In genomic region chr22:17483670-17484372, GRCh38 we compare ENCODE assay signal across 16 cellular contexts.
DNase-seq lines count a peak whose midpoint lies in the region; ATAC-seq and TF ChIP-seq lines count a peak whose summit lies in the region.
"Had no signal": no experiment of that assay in that cellular context is flagged by ENCODE, and none has a peak within 500 bp of the region (broad histone marks: within the 10 kb centered on the region; RNA-seq: fewer than 3 reads in every experiment).

No MANE protein-coding gene starts in this region.

- no peak overlapping the region for H3K4me3 ChIP-seq in heart left ventricle
- H3K4me3 ChIP-seq in neuronal stem cell (ENCODE audit: low read length in 2 of 2), result no peak overlapping the region
- H3K4me3 ChIP-seq: GM23338, PC-9, skin epidermis, upper lobe of left lung had no signal

- H3K14ac ChIP-seq in neuronal stem cell (ENCODE audit: low read length), result no peak overlapping the region

- H2BK120ac ChIP-seq in neuronal stem cell (ENCODE audit: low read depth, low read length), result no peak overlapping the region

- H2AK5ac ChIP-seq in neuronal stem cell (ENCODE audit: low read depth, low read length), result no peak overlapping the region

- ATAC-seq in GM18861 (IDR thresholded peaks at IDR 0.05; ENCODE audit: unreplicated experiment) (peak; percentile 46), heart left ventricle (peak; percentile 84 to 95 (median 89))
- ATAC-seq: activated CD8-positive, alpha-beta memory T cell treated with anti-CD3 and anti-CD28 coated beads, Interleukin-2, amount 10 ng/mL, durations not matched to agents 7 days and 5 days; GM23338; WTC11 had no signal

- H3K9me3 ChIP-seq in heart left ventricle (no peaks in the 10 kb centered on the region), neuronal stem cell (replicated peaks in 1 of 2; ENCODE audit: control insufficient read depth in 2 of 2, insufficient read depth in 1 of 2, low read depth in 1 of 2, low read length in 2 of 2) (peaks cover 0 to 2% of the 10 kb centered on the region in 2 donors)
- H3K9me3 ChIP-seq: upper lobe of left lung had no signal

- no peak overlapping the region for H2BK12ac ChIP-seq in neuronal stem cell (ENCODE audit: low read length)

- peaks cover 3% of the 10 kb centered on the region for H3K79me1 ChIP-seq in neuronal stem cell (ENCODE audit: low read depth, low read length)

- H3K4me1 ChIP-seq in heart left ventricle (peaks cover 0 to 21% (median 4%) of the 10 kb centered on the region in 12 donors), neuronal stem cell (ENCODE audit: control insufficient read depth in 2 of 2, insufficient read depth in 1 of 2, low read depth in 1 of 2, low read length in 2 of 2) (no peaks in the 10 kb centered on the region)
- H3K4me1 ChIP-seq: upper lobe of left lung had no signal

- TF ChIP-seq CTCF in heart left ventricle (IDR thresholded peaks at IDR 0.05), result no peak

- no peak overlapping the region for H2BK15ac ChIP-seq in neuronal stem cell (ENCODE audit: low read length)

- intact Hi-C loops in heart left ventricle (cut with DNase I), result no loop called here

- no peak overlapping the region for H3K23ac ChIP-seq in neuronal stem cell (ENCODE audit: low read depth, low read length, poor library complexity)

- H2BK5ac ChIP-seq in neuronal stem cell (ENCODE audit: low read length), result no peak overlapping the region

- H3K18ac ChIP-seq in neuronal stem cell (ENCODE audit: low read length), result no peak overlapping the region

- no peak for TF ChIP-seq POLR2A in heart left ventricle (IDR thresholded peaks at IDR 0.05)

- H3K36me3 ChIP-seq in heart left ventricle, result no peaks in the 10 kb centered on the region
- H3K36me3 ChIP-seq in neuronal stem cell (replicated peaks in 1 of 2; ENCODE audit: control insufficient read depth in 2 of 2, insufficient read depth in 2 of 2, low read length in 2 of 2), result peaks cover 13 to 73% of the 10 kb centered on the region in 2 donors
- H3K36me3 ChIP-seq: upper lobe of left lung had no signal

- H3K27ac ChIP-seq in heart left ventricle, result peak overlapping the region in 10 of 12 donors; percentile 24 to 73 (median 55)
- no peak overlapping the region for H3K27ac ChIP-seq in neuronal stem cell (replicated peaks; ENCODE audit: low read length)
- H3K27ac ChIP-seq: PC-9, skin epidermis, upper lobe of left lung had no signal

- no peak overlapping the region for H4K91ac ChIP-seq in neuronal stem cell (ENCODE audit: low read depth, low read length, poor library complexity)

- no peak overlapping the region for H3K9ac ChIP-seq in neuronal stem cell (ENCODE audit: low read depth, low read length, poor library complexity)

- no peak overlapping the region for H3K4me2 ChIP-seq in neuronal stem cell (ENCODE audit: insufficient read depth, low read length, poor library complexity, severe bottlenecking)
- H3K4me2 ChIP-seq: GM23338, PC-9 had no signal

- DNase-seq in NAMALWA (ENCODE audit: low spot score), result peak; percentile 26
- DNase-seq in heart left ventricle, result peak in 1 of 5 donors; percentile 43
- peak; percentile 57 for DNase-seq in renal cortical epithelial cell (ENCODE audit: low read depth)
- DNase-seq in middle frontal gyrus (ENCODE audit: extremely low spot score, low spot score), result no peak
- no peak for DNase-seq in cortex of kidney (lab: John Stamatoyannopoulos, UW)
- no peak for DNase-seq in neuronal stem cell (ENCODE audit: low spot score)
- DNase-seq: activated CD8-positive, alpha-beta memory T cell treated with anti-CD3 and anti-CD28 coated beads, Interleukin-2, amount 10 ng/mL, durations not matched to agents 7 days and 5 days; activated gamma-delta T cell treated with Interleukin-2 at 50 U/mL for 16 hours; IMR-90; NCI-H1417; PC-9; upper lobe of left lung had no signal

- H3K27me3 ChIP-seq in heart left ventricle (no peaks in the 10 kb centered on the region), neuronal stem cell (ENCODE audit: control insufficient read depth in 3 of 3, insufficient read depth in 3 of 3, low read depth in 1 of 3, low read length in 3 of 3) (no peaks in the 10 kb centered on the region)
- H3K27me3 ChIP-seq: upper lobe of left lung had no signal

- WGBS in heart left ventricle, 4 donors, result 41 to 53% (median 47%) methylated on average over 2 of the region's 2 CpGs
- WGBS in neuronal stem cell (ENCODE audit: extremely low coverage in 2 of 2, insufficient read length in 2 of 2, insufficient replicate concordance in 1 of 2), 2 donors, result no CpG with 5 or more reads among the region's 2 CpGs

- H4K8ac ChIP-seq in neuronal stem cell (ENCODE audit: low read depth, low read length), result no peak overlapping the region

- H2AFZ ChIP-seq in neuronal stem cell (ENCODE audit: low read length), result no peak overlapping the region
- H2AFZ ChIP-seq: GM23338, PC-9 had no signal

- H3K4ac ChIP-seq in neuronal stem cell (ENCODE audit: low read length), result no peak overlapping the region

Comparison
In these comparisons a context has a peak if more than half of its experiments do, and no peak if none do; other contexts are left out.
1. DNase-seq: peak in NAMALWA (single experiment) and renal cortical epithelial cell (single experiment); none in middle frontal gyrus (single experiment), cortex of kidney (single experiment) and neuronal stem cell (single experiment).